28 cellular contexts compared by ENCODE assay signal in the genomic region with DNA sequence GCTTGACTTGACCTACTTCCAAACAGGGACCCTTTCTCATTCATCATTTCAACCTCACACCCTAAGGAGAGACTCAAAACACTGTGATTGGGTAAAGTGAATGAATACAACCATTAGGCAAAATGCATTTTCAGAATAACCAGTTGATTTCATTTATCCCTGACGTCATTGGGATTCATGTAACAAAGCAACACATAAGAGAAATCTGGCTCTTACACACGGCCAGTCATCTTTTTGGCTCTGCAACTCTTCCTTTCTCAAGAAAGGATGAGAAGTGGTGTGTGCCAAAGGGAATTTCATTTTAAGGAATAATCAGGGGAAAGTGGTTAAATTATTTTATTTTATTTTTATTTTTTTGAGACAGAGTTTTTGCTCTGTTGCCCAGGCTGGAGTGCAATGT.
"Had no signal": no experiment of that assay in that cellular context is flagged by ENCODE, and none has a peak within 500 bp of the region (broad histone marks: within the 10 kb centered on the region; RNA-seq: fewer than 3 reads in every experiment).

No MANE protein-coding gene starts in this region.

- ATAC-seq: gastrocnemius medialis, heart left ventricle, left lobe of liver, natural killer cell, right lobe of liver had no signal

- FAIRE-seq: endometrium, kidney, small intestine, urothelium cell line had no signal

- H3K36me3 ChIP-seq: esophagus squamous epithelium, gastrocnemius medialis, ovary, right lobe of liver, thoracic aorta, tibial nerve, upper lobe of left lung had no signal

- H3K79me2 ChIP-seq: hepatocyte had no signal

- H3K36me3 Mint-ChIP-seq: memory B cell had no signal

- H3K27me3 ChIP-seq: esophagus squamous epithelium, gastrocnemius medialis, heart left ventricle, hepatocyte, ovary, right lobe of liver, tibial nerve, upper lobe of left lung had no signal

- H3K4me1 ChIP-seq: esophagus squamous epithelium, gastrocnemius medialis, heart left ventricle, right lobe of liver, tibial nerve, upper lobe of left lung had no signal

- DNase-seq: dermis blood vessel endothelial cell; effector memory CD4-positive, alpha-beta T cell; erythroblast; esophagus squamous epithelium; foreskin fibroblast; gastrocnemius medialis; heart left ventricle; kidney; natural killer cell; occipital lobe; ovary; posterior cingulate gyrus; right lobe of liver; small intestine; stimulated activated CD4-positive, alpha-beta T cell treated with anti-CD3 and anti-CD28 coated beads, Interleukin-15, amount 100 ng/mL, for 24 hours; stimulated activated CD4-positive, alpha-beta T cell treated with anti-CD3 and anti-CD28 coated beads, Interleukin-2, amount 100 ng/mL, for 48 hours; stimulated activated naive B cell treated with anti-CD40 and anti-IgM and Interleukin-4, amounts not matched to agents 10 μg/mL and 1 μg/mL and 100 μg/mL, for 72 hours; upper lobe of left lung had no signal

- H3K4me3 ChIP-seq: coronary artery, esophagus squamous epithelium, gastrocnemius medialis, heart left ventricle, hepatocyte, lung, ovary, right lobe of liver, thoracic aorta, tibial nerve, upper lobe of left lung had no signal

- H3K27ac ChIP-seq: coronary artery, esophagus squamous epithelium, gastrocnemius medialis, heart left ventricle, hepatocyte, ovary, right lobe of liver, thoracic aorta, tibial nerve, upper lobe of left lung had no signal

- H3K27ac Mint-ChIP-seq: memory B cell; natural killer cell; stimulated activated naive B cell treated with anti-CD40 and anti-IgM and Interleukin-4, amounts not matched to agents 10 μg/mL and 1 μg/mL and 100 μg/mL, for 72 hours; stimulated activated naive CD8-positive, alpha-beta T cell treated with anti-CD3 and anti-CD28 coated beads, Interleukin-15, Interleukin-2, amounts not matched to agents 100 ng/mL and 50 ng/mL, for 24 hours had no signal

- H3K4me3 Mint-ChIP-seq: memory B cell; natural killer cell; stimulated activated naive B cell treated with anti-CD40 and anti-IgM and Interleukin-4, amounts not matched to agents 10 μg/mL and 1 μg/mL and 100 μg/mL, for 72 hours; stimulated activated naive CD8-positive, alpha-beta T cell treated with anti-CD3 and anti-CD28 coated beads, Interleukin-15, Interleukin-2, amounts not matched to agents 100 ng/mL and 50 ng/mL, for 24 hours had no signal

- H3K4me2 ChIP-seq: hepatocyte had no signal

- H3K4me1 Mint-ChIP-seq: memory B cell, natural killer cell had no signal

- H2AFZ ChIP-seq: hepatocyte had no signal

- H3K9me3 ChIP-seq: esophagus squamous epithelium, gastrocnemius medialis, ovary, right lobe of liver, thoracic aorta, upper lobe of left lung had no signal
